In the genomic region with DNA sequence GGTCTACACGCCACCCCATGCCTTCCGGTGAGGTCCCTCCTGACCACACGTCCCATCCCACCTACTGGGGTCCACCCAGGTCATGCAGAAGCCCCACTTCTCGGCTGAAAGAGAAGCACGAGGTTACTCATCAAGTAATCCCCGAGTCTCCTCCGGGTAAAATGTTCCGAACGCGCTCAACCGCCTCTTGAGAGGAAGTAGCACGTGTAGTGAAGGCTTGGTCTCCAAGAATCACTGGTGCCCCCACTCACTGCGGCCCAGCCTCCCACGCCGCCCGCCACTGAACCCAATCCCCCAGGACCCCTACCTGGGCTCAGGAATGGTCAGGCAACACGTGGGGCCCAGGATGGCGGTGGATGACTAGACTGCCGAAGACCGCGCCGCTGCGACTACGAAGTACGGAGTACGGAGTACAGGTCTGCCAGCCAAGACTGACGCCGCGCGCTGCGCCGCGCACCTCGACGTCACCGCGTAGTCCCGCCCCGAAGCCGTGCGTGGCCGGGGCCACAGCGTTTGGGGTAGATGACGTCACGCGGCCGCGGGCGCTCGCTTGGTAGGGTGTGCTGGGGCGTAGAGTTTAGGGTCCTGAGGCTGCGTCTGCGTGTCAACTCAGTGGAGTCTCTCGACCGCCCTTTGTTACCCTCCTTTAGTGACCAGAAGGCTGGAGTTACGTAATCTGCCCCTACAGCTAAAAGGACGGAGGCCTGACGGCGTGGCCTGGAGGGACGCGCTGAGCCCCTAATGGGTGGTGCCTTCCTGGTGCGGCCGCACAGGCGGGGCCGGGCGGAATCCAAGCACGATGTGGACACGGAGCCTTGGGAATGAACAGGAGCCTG, we compare ENCODE assay signal across 1 cellular context.
TF ChIP-seq lines count a peak whose summit lies in the region.

No MANE protein-coding gene starts in this region.

TF ChIP-seq in HEK293, 187 proteins besides CTCF, POLR2A, EP300 and RAD21 (continued from another document and continues in another):
- TF ChIP-seq GLIS2 (tag by site-specific recombination; IDR thresholded peaks at IDR 0.05) = peak; percentile 68
- no peak for TF ChIP-seq ZNF16 (tag by site-specific recombination; IDR thresholded peaks at IDR 0.05; ENCODE audit: low read depth)
- TF ChIP-seq HOXD13 (CRISPR knock-in tag; IDR thresholded peaks at IDR 0.05; ENCODE audit: borderline replicate concordance) = no peak
- TF ChIP-seq ZNF311 (tag by site-specific recombination; IDR thresholded peaks at IDR 0.05; ENCODE audit: borderline replicate concordance) = no peak
- TF ChIP-seq SP3 (tag by site-specific recombination; IDR thresholded peaks at IDR 0.05) = peak; percentile 76
- peak; percentile 28 for TF ChIP-seq KLF16 (tag by site-specific recombination; IDR thresholded peaks at IDR 0.05)
- TF ChIP-seq ZNF76 (tag by site-specific recombination; IDR thresholded peaks at IDR 0.05; ENCODE audit: borderline replicate concordance, low read depth) = peak; percentile 69; the same call in 1 of the 2 replicates
- TF ChIP-seq, protein P1, sequence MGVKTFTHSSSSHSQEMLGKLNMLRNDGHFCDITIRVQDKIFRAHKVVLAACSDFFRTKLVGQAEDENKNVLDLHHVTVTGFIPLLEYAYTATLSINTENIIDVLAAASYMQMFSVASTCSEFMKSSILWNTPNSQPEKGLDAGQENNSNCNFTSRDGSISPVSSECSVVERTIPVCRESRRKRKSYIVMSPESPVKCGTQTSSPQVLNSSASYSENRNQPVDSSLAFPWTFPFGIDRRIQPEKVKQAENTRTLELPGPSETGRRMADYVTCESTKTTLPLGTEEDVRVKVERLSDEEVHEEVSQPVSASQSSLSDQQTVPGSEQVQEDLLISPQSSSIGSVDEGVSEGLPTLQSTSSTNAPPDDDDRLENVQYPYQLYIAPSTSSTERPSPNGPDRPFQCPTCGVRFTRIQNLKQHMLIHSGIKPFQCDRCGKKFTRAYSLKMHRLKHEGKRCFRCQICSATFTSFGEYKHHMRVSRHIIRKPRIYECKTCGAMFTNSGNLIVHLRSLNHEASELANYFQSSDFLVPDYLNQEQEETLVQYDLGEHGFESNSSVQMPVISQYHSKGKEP (tag by site-specific recombination; IDR thresholded peaks at IDR 0.05) = no peak
- TF ChIP-seq ZNF184 (tag by site-specific recombination; IDR thresholded peaks at IDR 0.05) = no peak
- TF ChIP-seq, protein P2, sequence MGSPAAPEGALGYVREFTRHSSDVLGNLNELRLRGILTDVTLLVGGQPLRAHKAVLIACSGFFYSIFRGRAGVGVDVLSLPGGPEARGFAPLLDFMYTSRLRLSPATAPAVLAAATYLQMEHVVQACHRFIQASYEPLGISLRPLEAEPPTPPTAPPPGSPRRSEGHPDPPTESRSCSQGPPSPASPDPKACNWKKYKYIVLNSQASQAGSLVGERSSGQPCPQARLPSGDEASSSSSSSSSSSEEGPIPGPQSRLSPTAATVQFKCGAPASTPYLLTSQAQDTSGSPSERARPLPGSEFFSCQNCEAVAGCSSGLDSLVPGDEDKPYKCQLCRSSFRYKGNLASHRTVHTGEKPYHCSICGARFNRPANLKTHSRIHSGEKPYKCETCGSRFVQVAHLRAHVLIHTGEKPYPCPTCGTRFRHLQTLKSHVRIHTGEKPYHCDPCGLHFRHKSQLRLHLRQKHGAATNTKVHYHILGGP (tag by site-specific recombination; IDR thresholded peaks at IDR 0.05) = no peak
- no peak for TF ChIP-seq ZNF341 (tag by site-specific recombination; IDR thresholded peaks at IDR 0.05; ENCODE audit: low read depth)
- TF ChIP-seq ZNF777 (tag by site-specific recombination; IDR thresholded peaks at IDR 0.05; ENCODE audit: borderline replicate concordance) = no peak; the same call in 1 of the 2 replicates
- TF ChIP-seq BCL11A (tag by site-specific recombination; IDR thresholded peaks at IDR 0.05; ENCODE audit: low read depth) = 0 out of 2 replicates have a peak, but pooled peaks have one; percentile 27
- TF ChIP-seq ZNF132 (tag by site-specific recombination; IDR thresholded peaks at IDR 0.05; ENCODE audit: borderline replicate concordance) = no peak
- TF ChIP-seq ZNF112 (tag by site-specific recombination; IDR thresholded peaks at IDR 0.05) = no peak
- no peak for TF ChIP-seq ZNF747 (tag by site-specific recombination; IDR thresholded peaks at IDR 0.05)
- TF ChIP-seq ZNF48 (tag by site-specific recombination; IDR thresholded peaks at IDR 0.05) = no peak
- no peak for TF ChIP-seq ZNF514 (tag by site-specific recombination; IDR thresholded peaks at IDR 0.05)
- TF ChIP-seq, protein P3, sequence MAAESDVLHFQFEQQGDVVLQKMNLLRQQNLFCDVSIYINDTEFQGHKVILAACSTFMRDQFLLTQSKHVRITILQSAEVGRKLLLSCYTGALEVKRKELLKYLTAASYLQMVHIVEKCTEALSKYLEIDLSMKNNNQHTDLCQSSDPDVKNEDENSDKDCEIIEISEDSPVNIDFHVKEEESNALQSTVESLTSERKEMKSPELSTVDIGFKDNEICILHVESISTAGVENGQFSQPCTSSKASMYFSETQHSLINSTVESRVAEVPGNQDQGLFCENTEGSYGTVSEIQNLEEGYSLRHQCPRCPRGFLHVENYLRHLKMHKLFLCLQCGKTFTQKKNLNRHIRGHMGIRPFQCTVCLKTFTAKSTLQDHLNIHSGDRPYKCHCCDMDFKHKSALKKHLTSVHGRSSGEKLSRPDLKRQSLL (tag by site-specific recombination; IDR thresholded peaks at IDR 0.05) = no peak; the same call in 1 of the 2 replicates
- no peak for TF ChIP-seq MYNN (tag by site-specific recombination; IDR thresholded peaks at IDR 0.05; ENCODE audit: borderline replicate concordance)
- no peak for TF ChIP-seq RBAK (tag by site-specific recombination; IDR thresholded peaks at IDR 0.05)
- TF ChIP-seq, protein P4, sequence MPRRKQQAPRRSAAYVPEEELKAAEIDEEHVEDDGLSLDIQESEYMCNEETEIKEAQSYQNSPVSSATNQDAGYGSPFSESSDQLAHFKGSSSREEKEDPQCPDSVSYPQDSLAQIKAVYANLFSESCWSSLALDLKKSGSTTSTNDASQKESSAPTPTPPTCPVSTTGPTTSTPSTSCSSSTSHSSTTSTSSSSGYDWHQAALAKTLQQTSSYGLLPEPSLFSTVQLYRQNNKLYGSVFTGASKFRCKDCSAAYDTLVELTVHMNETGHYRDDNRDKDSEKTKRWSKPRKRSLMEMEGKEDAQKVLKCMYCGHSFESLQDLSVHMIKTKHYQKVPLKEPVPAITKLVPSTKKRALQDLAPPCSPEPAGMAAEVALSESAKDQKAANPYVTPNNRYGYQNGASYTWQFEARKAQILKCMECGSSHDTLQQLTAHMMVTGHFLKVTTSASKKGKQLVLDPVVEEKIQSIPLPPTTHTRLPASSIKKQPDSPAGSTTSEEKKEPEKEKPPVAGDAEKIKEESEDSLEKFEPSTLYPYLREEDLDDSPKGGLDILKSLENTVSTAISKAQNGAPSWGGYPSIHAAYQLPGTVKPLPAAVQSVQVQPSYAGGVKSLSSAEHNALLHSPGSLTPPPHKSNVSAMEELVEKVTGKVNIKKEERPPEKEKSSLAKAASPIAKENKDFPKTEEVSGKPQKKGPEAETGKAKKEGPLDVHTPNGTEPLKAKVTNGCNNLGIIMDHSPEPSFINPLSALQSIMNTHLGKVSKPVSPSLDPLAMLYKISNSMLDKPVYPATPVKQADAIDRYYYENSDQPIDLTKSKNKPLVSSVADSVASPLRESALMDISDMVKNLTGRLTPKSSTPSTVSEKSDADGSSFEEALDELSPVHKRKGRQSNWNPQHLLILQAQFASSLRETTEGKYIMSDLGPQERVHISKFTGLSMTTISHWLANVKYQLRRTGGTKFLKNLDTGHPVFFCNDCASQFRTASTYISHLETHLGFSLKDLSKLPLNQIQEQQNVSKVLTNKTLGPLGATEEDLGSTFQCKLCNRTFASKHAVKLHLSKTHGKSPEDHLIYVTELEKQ (tag by site-specific recombination; IDR thresholded peaks at IDR 0.05; ENCODE audit: borderline replicate concordance) = no peak
- peak; percentile 69 for TF ChIP-seq ZNF24 (tag by site-specific recombination; IDR thresholded peaks at IDR 0.05)
- no peak for TF ChIP-seq ZFP3 (tag by site-specific recombination; IDR thresholded peaks at IDR 0.05; ENCODE audit: low read depth)
- 0 out of 2 replicates have a peak, but pooled peaks have one; percentile 51 for TF ChIP-seq ZFP69B (tag by site-specific recombination; IDR thresholded peaks at IDR 0.05)
- 0 out of 2 replicates have a peak, but pooled peaks have one; percentile 29 for TF ChIP-seq SCRT1 (tag by site-specific recombination; IDR thresholded peaks at IDR 0.05; ENCODE audit: borderline replicate concordance)
- TF ChIP-seq TCF7L2 (IDR thresholded peaks at IDR 0.05; ENCODE audit: borderline replicate concordance, low read depth, low read length) = no peak
- no peak for TF ChIP-seq ZNF776 (tag by site-specific recombination; IDR thresholded peaks at IDR 0.05; ENCODE audit: borderline replicate concordance)
- no peak for TF ChIP-seq ZNF155 (tag by site-specific recombination; IDR thresholded peaks at IDR 0.05)
- TF ChIP-seq ZNF140 (tag by site-specific recombination; IDR thresholded peaks at IDR 0.05) = no peak
- TF ChIP-seq, protein P5, sequence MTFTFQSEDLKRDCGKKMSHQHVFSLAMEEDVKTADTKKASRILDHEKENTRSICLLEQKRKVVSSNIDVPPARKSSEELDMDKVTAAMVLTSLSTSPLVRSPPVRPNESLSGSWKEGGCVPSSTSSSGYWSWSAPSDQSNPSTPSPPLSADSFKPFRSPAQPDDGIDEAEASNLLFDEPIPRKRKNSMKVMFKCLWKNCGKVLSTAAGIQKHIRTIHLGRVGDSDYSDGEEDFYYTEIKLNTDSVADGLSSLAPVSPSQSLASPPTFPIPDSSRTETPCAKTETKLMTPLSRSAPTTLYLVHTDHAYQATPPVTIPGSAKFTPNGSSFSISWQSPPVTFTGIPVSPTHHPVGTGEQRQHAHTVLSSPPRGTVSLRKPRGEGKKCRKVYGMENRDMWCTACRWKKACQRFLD (tag by site-specific recombination; IDR thresholded peaks at IDR 0.05) = no peak
- TF ChIP-seq YY2 (tag by site-specific recombination; IDR thresholded peaks at IDR 0.05) = no peak; the same call in 1 of the 2 replicates
- TF ChIP-seq, protein P6, sequence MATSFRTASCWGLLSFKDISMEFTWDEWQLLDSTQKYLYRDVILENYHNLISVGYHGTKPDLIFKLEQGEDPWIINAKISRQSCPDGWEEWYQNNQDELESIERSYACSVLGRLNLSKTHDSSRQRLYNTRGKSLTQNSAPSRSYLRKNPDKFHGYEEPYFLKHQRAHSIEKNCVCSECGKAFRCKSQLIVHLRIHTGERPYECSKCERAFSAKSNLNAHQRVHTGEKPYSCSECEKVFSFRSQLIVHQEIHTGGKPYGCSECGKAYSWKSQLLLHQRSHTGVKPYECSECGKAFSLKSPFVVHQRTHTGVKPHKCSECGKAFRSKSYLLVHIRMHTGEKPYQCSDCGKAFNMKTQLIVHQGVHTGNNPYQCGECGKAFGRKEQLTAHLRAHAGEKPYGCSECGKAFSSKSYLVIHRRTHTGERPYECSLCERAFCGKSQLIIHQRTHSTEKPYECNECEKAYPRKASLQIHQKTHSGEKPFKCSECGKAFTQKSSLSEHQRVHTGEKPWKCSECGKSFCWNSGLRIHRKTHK (tag by site-specific recombination; IDR thresholded peaks at IDR 0.05) = no peak
- peak; percentile 64 for TF ChIP-seq ZBTB17 (tag by site-specific recombination; IDR thresholded peaks at IDR 0.05)
- peak; percentile 47; the same call in 1 of the 2 replicates for TF ChIP-seq ZNF610 (tag by site-specific recombination; IDR thresholded peaks at IDR 0.05; ENCODE audit: borderline replicate concordance)
- peak; percentile 86 for TF ChIP-seq ZXDB (tag by site-specific recombination; IDR thresholded peaks at IDR 0.05)
- peak; percentile 62; the same call in 1 of the 2 replicates for TF ChIP-seq KLF9 (tag by site-specific recombination; IDR thresholded peaks at IDR 0.05; ENCODE audit: low read depth)
- no peak for TF ChIP-seq ZNF169 (tag by site-specific recombination; IDR thresholded peaks at IDR 0.05)
- TF ChIP-seq, protein P7, sequence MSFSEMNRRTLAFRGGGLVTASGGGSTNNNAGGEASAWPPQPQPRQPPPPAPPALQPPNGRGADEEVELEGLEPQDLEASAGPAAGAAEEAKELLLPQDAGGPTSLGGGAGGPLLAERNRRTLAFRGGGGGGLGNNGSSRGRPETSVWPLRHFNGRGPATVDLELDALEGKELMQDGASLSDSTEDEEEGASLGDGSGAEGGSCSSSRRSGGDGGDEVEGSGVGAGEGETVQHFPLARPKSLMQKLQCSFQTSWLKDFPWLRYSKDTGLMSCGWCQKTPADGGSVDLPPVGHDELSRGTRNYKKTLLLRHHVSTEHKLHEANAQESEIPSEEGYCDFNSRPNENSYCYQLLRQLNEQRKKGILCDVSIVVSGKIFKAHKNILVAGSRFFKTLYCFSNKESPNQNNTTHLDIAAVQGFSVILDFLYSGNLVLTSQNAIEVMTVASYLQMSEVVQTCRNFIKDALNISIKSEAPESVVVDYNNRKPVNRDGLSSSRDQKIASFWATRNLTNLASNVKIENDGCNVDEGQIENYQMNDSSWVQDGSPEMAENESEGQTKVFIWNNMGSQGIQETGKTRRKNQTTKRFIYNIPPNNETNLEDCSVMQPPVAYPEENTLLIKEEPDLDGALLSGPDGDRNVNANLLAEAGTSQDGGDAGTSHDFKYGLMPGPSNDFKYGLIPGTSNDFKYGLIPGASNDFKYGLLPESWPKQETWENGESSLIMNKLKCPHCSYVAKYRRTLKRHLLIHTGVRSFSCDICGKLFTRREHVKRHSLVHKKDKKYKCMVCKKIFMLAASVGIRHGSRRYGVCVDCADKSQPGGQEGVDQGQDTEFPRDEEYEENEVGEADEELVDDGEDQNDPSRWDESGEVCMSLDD (tag by site-specific recombination; IDR thresholded peaks at IDR 0.05) = peak; percentile 88; the same call in 1 of the 2 replicates
- TF ChIP-seq ZNF37A (tag by site-specific recombination; IDR thresholded peaks at IDR 0.05) = no peak
- peak; percentile 24; the same call in 1 of the 2 replicates for TF ChIP-seq WT1 (tag by site-specific recombination; IDR thresholded peaks at IDR 0.05)
- peak; percentile 49; the same call in 1 of the 2 replicates for TF ChIP-seq YY1 (tag by site-specific recombination; IDR thresholded peaks at IDR 0.05)
- TF ChIP-seq SCRT2 (tag by site-specific recombination; IDR thresholded peaks at IDR 0.05) = peak; percentile 82
- TF ChIP-seq MZF1 (tag by site-specific recombination; IDR thresholded peaks at IDR 0.05; ENCODE audit: borderline replicate concordance) = no peak
- TF ChIP-seq ZBTB7A (tag by site-specific recombination; IDR thresholded peaks at IDR 0.05; ENCODE audit: low read depth) = no peak
- TF ChIP-seq ZSCAN16 (tag by site-specific recombination; IDR thresholded peaks at IDR 0.05) = 0 out of 2 replicates have a peak, but pooled peaks have one; percentile 5
- TF ChIP-seq ZNF501 (tag by site-specific recombination; IDR thresholded peaks at IDR 0.05) = peak; percentile 91; the same call in 1 of the 2 replicates
- TF ChIP-seq ZNF433 (tag by site-specific recombination; IDR thresholded peaks at IDR 0.05; ENCODE audit: low read depth) = no peak
- no peak for TF ChIP-seq ZNF366 (tag by site-specific recombination; conservative IDR thresholded peaks at IDR 0.05)
- TF ChIP-seq ZIC2 (tag by site-specific recombination; IDR thresholded peaks at IDR 0.05) = 0 out of 2 replicates have a peak, but pooled peaks have one; percentile 61
- no peak for TF ChIP-seq ZNF549 (tag by site-specific recombination; IDR thresholded peaks at IDR 0.05)
- TF ChIP-seq ZNF561 (tag by site-specific recombination; IDR thresholded peaks at IDR 0.05; ENCODE audit: borderline replicate concordance) = peak; percentile 44; the same call in 1 of the 2 replicates
- no peak for TF ChIP-seq FEZF1 (tag by site-specific recombination; IDR thresholded peaks at IDR 0.05)
- TF ChIP-seq GLI2 (tag by site-specific recombination; IDR thresholded peaks at IDR 0.05; ENCODE audit: borderline replicate concordance, low read depth) = no peak
- no peak for TF ChIP-seq GFI1B (tag by site-specific recombination; IDR thresholded peaks at IDR 0.05)
- peak; percentile 57 for TF ChIP-seq ZFHX2 (tag by site-specific recombination; conservative IDR thresholded peaks at IDR 0.05)
